ENCODE assay signal across 9 cellular contexts in the genomic region with DNA sequence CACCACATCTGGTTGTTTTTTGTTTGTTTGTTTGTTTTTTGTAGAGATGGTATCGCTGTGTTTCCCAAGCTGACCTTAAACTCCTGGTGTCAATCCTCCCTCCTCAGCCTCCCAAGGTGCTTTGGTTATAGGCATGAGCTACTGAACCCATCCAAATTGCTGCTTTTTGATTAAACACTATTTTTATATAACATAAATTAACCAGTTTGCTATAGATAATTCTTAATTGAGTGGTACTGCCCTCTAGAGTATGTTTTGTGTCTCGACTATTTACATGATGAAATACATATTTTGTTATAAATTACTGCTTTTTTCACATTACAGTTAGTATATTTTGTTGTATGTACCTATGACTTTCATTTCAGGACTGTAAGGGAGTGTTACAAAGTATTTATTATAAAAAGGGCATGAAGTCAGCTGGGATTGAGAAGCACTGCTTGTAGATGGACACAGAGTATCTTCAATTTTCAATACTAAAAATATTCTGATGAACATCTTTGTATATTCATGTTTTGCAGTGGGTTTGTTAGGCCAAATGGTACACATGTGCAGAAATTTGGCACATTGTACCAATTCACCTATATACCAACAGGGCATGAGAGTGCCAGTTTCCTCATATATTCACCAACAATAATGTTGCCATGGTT. TPM values are rescaled to one million over a fixed set of nuclear protein-coding genes. Genes with fewer than 3 reads are reported as not detected.
DNase-seq lines count a peak whose midpoint lies in the region; ATAC-seq and TF ChIP-seq lines count a peak whose summit lies in the region.
"Had no signal": no experiment of that assay in that cellular context is flagged by ENCODE, and none has a peak within 500 bp of the region (broad histone marks: within the 10 kb centered on the region; RNA-seq: fewer than 3 reads in every experiment).

No MANE protein-coding gene starts in this region.

- intact Hi-C loops in adrenal gland (cut with DNase I), result loop anchor here in 1 of 2 donors (10.0 kb wide), 1 partner anchor 240 kb away; no protein-coding TSS in a partner anchor

- H3K27me3 Mint-ChIP-seq in GM23338 (ENCODE audit: insufficient read depth, low read depth, poor library complexity), result peaks cover 4% of the 10 kb centered on the region
- H3K27me3 Mint-ChIP-seq: activated T-cell treated with anti-CD3 and anti-CD28 coated beads, Interleukin-2, amount 50 U/mL, for 24 hours had no signal

- H3K36me3 Mint-ChIP-seq in GM23338 (ENCODE audit: low read depth), result peaks cover 24% of the 10 kb centered on the region

- H3K9ac ChIP-seq in iPS-20b (ENCODE audit: low read depth, low read length), result no peak overlapping the region

- peak overlapping the region; percentile 67 for H3K4me2 ChIP-seq in GM23338

- TF ChIP-seq POLR2A in adrenal gland (IDR thresholded peaks at IDR 0.05), result no peak

- 63 to 67% (median 64%) methylated on average over 2 of the region's 2 CpGs for WGBS in adrenal gland, 4 donors

- H3K9me3 ChIP-seq in adrenal gland (replicated peaks in 1 of 3), result no peaks in the 10 kb centered on the region
- H3K9me3 ChIP-seq in iPS-20b (ENCODE audit: insufficient read depth, low read depth, low read length), result peaks cover 6% of the 10 kb centered on the region; the same call in 1 of the 2 replicates

- peak in 1 of 2 experiments; percentile 64; a peak in 3 of 4 replicates for TF ChIP-seq CTCF in GM23338 (conservative IDR thresholded peaks at IDR 0.05; ENCODE audit: low read depth in 2 of 2)
- peak; percentile 29 to 60 (median 46) for TF ChIP-seq CTCF in adrenal gland (IDR thresholded peaks at IDR 0.05)

- H3K27me3 ChIP-seq in GM23338 (ENCODE audit: insufficient read depth) (no peaks in the 10 kb centered on the region), adrenal gland (no peaks in the 10 kb centered on the region), iPS-20b (ENCODE audit: insufficient read depth, low read length) (no peaks in the 10 kb centered on the region), H7 (ENCODE audit: control insufficient read depth, insufficient read depth, low read length) (no peaks in the 10 kb centered on the region)

- no peak overlapping the region for H3K27ac Mint-ChIP-seq in GM23338
- H3K27ac Mint-ChIP-seq: activated T-cell treated with anti-CD3 and anti-CD28 coated beads, Interleukin-2, amount 50 U/mL, for 24 hours had no signal

- no peaks in the 10 kb centered on the region for H3K79me2 ChIP-seq in GM23338 (replicated peaks; ENCODE audit: insufficient read depth)

- H3K4me3 ChIP-seq in GM23338, result peak overlapping the region; percentile 11; the same call in 1 of the 2 replicates
- H3K4me3 ChIP-seq in adrenal gland, result no peak overlapping the region
- peak overlapping the region; percentile 6; the same call in 1 of the 2 replicates for H3K4me3 ChIP-seq in iPS-20b (ENCODE audit: low read length)
- no peak overlapping the region for H3K4me3 ChIP-seq in H7 (ENCODE audit: insufficient read depth, low read depth, low read length)

- no peaks in the 10 kb centered on the region for H4K20me1 ChIP-seq in GM23338 (replicated peaks; ENCODE audit: insufficient read depth)

- no peak for ATAC-seq in GM23338
- no peak for ATAC-seq in GM19351 (IDR thresholded peaks at IDR 0.05; ENCODE audit: unreplicated experiment)
- no peak for ATAC-seq in GM19455 (IDR thresholded peaks at IDR 0.05; ENCODE audit: unreplicated experiment)

- H3K27ac ChIP-seq in GM23338 (ENCODE audit: low read depth), result no peak overlapping the region
- H3K27ac ChIP-seq in adrenal gland, result no peak overlapping the region
- peak overlapping the region; percentile 29 for H3K27ac ChIP-seq in iPS-20b (ENCODE audit: low read length)

- no peak overlapping the region for H2AFZ ChIP-seq in GM23338

- H3K4me1 Mint-ChIP-seq in GM23338, result peaks cover 17% of the 10 kb centered on the region

- peak; percentile 22 for DNase-seq in AG20443 (ENCODE audit: low spot score)
- DNase-seq in GM23338 (ENCODE audit: low spot score), result no peak
- DNase-seq in adrenal gland, result no peak
- DNase-seq in activated naive CD4-positive, alpha-beta T cell (lab: John Stamatoyannopoulos, UW), result no peak
- no peak for DNase-seq in H7
- DNase-seq: activated T-cell treated with anti-CD3 and anti-CD28 coated beads, Interleukin-2, amount 50 U/mL, for 24 hours had no signal

- H3F3A ChIP-seq in GM23338 (replicated peaks; ENCODE audit: low read depth), result no peaks in the 10 kb centered on the region

- peaks cover 20% of the 10 kb centered on the region for H3K9me3 Mint-ChIP-seq in GM23338
- H3K9me3 Mint-ChIP-seq: activated T-cell treated with anti-CD3 and anti-CD28 coated beads, Interleukin-2, amount 50 U/mL, for 24 hours had no signal

- H3K4me1 ChIP-seq in GM23338 (ENCODE audit: insufficient read depth), result peaks cover 17% of the 10 kb centered on the region
- H3K4me1 ChIP-seq in adrenal gland (replicated peaks in 1 of 2), result no peaks in the 10 kb centered on the region
- H3K4me1 ChIP-seq in iPS-20b (ENCODE audit: insufficient read depth, low read length), result peaks cover 4% of the 10 kb centered on the region; the same call in 1 of the 2 replicates

- H3K9me2 ChIP-seq in GM23338 (ENCODE audit: insufficient read depth), result peaks cover 24% of the 10 kb centered on the region

- no peak overlapping the region for H3K4me3 Mint-ChIP-seq in GM23338
- H3K4me3 Mint-ChIP-seq: activated T-cell treated with anti-CD3 and anti-CD28 coated beads, Interleukin-2, amount 50 U/mL, for 24 hours had no signal

- no peaks in the 10 kb centered on the region for H3K36me3 ChIP-seq in GM23338 (ENCODE audit: insufficient read depth)
- no peaks in the 10 kb centered on the region for H3K36me3 ChIP-seq in adrenal gland (replicated peaks in 1 of 2)
- no peaks in the 10 kb centered on the region for H3K36me3 ChIP-seq in iPS-20b (ENCODE audit: insufficient read depth, low read depth, low read length)
- H3K36me3 ChIP-seq in H7 (replicated peaks; ENCODE audit: control insufficient read depth, insufficient read depth, low read length), result no peaks in the 10 kb centered on the region

TF ChIP-seq in GM23338, 12 proteins besides CTCF, POLR2A, EP300 and RAD21:
- no peak for TF ChIP-seq ZNF114 (CRISPR knock-in tag; IDR thresholded peaks at IDR 0.05)
- TF ChIP-seq, protein P1, sequence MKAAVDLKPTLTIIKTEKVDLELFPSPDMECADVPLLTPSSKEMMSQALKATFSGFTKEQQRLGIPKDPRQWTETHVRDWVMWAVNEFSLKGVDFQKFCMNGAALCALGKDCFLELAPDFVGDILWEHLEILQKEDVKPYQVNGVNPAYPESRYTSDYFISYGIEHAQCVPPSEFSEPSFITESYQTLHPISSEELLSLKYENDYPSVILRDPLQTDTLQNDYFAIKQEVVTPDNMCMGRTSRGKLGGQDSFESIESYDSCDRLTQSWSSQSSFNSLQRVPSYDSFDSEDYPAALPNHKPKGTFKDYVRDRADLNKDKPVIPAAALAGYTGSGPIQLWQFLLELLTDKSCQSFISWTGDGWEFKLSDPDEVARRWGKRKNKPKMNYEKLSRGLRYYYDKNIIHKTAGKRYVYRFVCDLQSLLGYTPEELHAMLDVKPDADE (IDR thresholded peaks at IDR 0.05), result no peak
- TF ChIP-seq JUNB (IDR thresholded peaks at IDR 0.05; ENCODE audit: unreplicated experiment), result no peak
- TF ChIP-seq POLR2AphosphoS5 (IDR thresholded peaks at IDR 0.05; ENCODE audit: low read depth), result no peak
- no peak for TF ChIP-seq EZH2phosphoT487 (IDR thresholded peaks at IDR 0.05; ENCODE audit: unreplicated experiment)
- no peak for TF ChIP-seq NANOG (IDR thresholded peaks at IDR 0.05; ENCODE audit: borderline replicate concordance)
- no peak for TF ChIP-seq EZH2 (IDR thresholded peaks at IDR 0.05; ENCODE audit: low read depth, unreplicated experiment)
- TF ChIP-seq CREB1 (CRISPR knock-in tag; IDR thresholded peaks at IDR 0.05; ENCODE audit: low read depth), result no peak

RNA-seq across cellular contexts. Expression of a gene that starts 14.9 kb away (rescaled TPM):
- total RNA-seq in GM23338 (2014; rRNA removed; shearing (Covaris generic)), result 84.8 and 89.9 TPM in 2 replicates
- polyA plus RNA-seq in GM23338 (2016; fragmentation: Nextera tagmentation; extraction: Ambion mirVana), result 72.4 and 77.0 TPM in 2 replicates
- total RNA-seq in adrenal gland, result 100 to 1,000 TPM in 3 of 8 donors, 10 to 100 TPM in 5; 69.5 to 170 (median 88.7) TPM
- polyA plus RNA-seq in adrenal gland, result 10 to 100 TPM; 19.1 to 84.4 (median 28.1) TPM
- total RNA-seq in H7 (2014; rRNA removed; shearing (Covaris generic)), result 49.6 and 68.0 TPM in 2 replicates

Comparison
In these comparisons a context has a peak if more than half of its experiments do, and no peak if none do; other contexts are left out.
1. H3K4me3 ChIP-seq: peak in GM23338 (single experiment) and iPS-20b (single experiment); none in adrenal gland (0 of 4) and H7 (single experiment).